11 cellular contexts compared by ENCODE assay signal in genomic region chr10:5410787-5411186, GRCh38. TPM values are rescaled to one million over a fixed set of nuclear protein-coding genes. Genes with fewer than 3 reads are reported as not detected.
A peak's percentile ranks its signal among the peaks of the same experiment; 100 is the strongest.
DNase-seq lines count a peak whose midpoint lies in the region; ATAC-seq, FAIRE-seq and TF ChIP-seq lines count a peak whose summit lies in the region.
"Not testable (repeated sequence)": the region's sequence is repeated elsewhere in the genome, so short reads cannot be mapped to it uniquely, and the experiment has no call there.
"Had no signal": no experiment of that assay in that cellular context is flagged by ENCODE, and none has a peak within 500 bp of the region (broad histone marks: within the 10 kb centered on the region; RNA-seq: fewer than 3 reads in every experiment).

No MANE protein-coding gene starts in this region.

- TF ChIP-seq EP300 in K562 (IDR thresholded peaks at IDR 0.05; ENCODE audit: low read length), result not testable (repeated sequence)

- not testable (repeated sequence) for H3K27me3 Mint-ChIP-seq in neural crest cell (ENCODE audit: low read depth)

- not testable (repeated sequence) for FAIRE-seq in K562 (lab: Jason Lieb, UNC)

- DNase-seq in NAMALWA (ENCODE audit: low spot score), result peak; percentile 46
- DNase-seq in OCI-M1 (lab: John Stamatoyannopoulos, UW), result peak; percentile 17
- not testable (repeated sequence) for DNase-seq in K562 (ENCODE audit: extremely low read depth in 1 of 4, low spot score in 3 of 4); neural crest cell (ENCODE audit: low read depth, low spot score)

- H3K36me3 Mint-ChIP-seq in neural crest cell (ENCODE audit: low read depth), result not testable (repeated sequence)

- not testable (repeated sequence) for H3K4me2 ChIP-seq in K562 (ENCODE audit: insufficient read depth, low read length)

- not testable (repeated sequence) for H3K27me3 ChIP-seq in K562 (ENCODE audit: control insufficient read depth in 2 of 2, insufficient read depth in 2 of 2, low read length in 2 of 2)

- not testable (repeated sequence) for H3K36me3 ChIP-seq in K562 (ENCODE audit: control insufficient read depth, insufficient read depth, low read length)

- not testable (repeated sequence) for H2AFZ ChIP-seq in K562 (ENCODE audit: low read depth, low read length)

- not testable (repeated sequence) for H3K4me1 Mint-ChIP-seq in neural crest cell

- H3K9me1 ChIP-seq in K562 (ENCODE audit: control insufficient read depth, insufficient read depth, low read length), result not testable (repeated sequence)

- H3K4me1 ChIP-seq in K562 (replicated peaks in 1 of 2; ENCODE audit: control insufficient read depth in 2 of 2, insufficient read depth in 2 of 2, low read length in 2 of 2), result not testable (repeated sequence)

- not testable (repeated sequence) for ATAC-seq in K562

- not testable (repeated sequence) for H3K27ac ChIP-seq in K562 (ENCODE audit: extremely low read depth, low read depth, low read length)

- H3K9me3 Mint-ChIP-seq in neural crest cell, result not testable (repeated sequence)

- not testable (repeated sequence) for BruUV-seq in K562 (replicated peaks; lab: Mats Ljungman, UMichigan)

- in situ Hi-C loops in K562 (cut with MboI), result not testable (repeated sequence)

- TF ChIP-seq POLR2A in K562 (conservative IDR thresholded peaks at IDR 0.05), result not testable (repeated sequence)

- H3K9me3 ChIP-seq in K562 (replicated peaks; ENCODE audit: control insufficient read depth, insufficient read depth, low read depth, low read length), result not testable (repeated sequence)

- H3K9ac ChIP-seq in K562 (ENCODE audit: insufficient read depth in 1 of 2, low read depth in 2 of 2, low read length in 2 of 2), result not testable (repeated sequence)

- H4K20me1 ChIP-seq in K562 (replicated peaks; ENCODE audit: control insufficient read depth, insufficient read depth, low read length), result not testable (repeated sequence)

- not testable (repeated sequence) for TF ChIP-seq RAD21 in K562 (CRISPR knock-in tag; conservative IDR thresholded peaks at IDR 0.05 in 1 of 2, IDR thresholded peaks at IDR 0.05 in 1 of 2)

- H3K27ac Mint-ChIP-seq in neural crest cell (ENCODE audit: unreplicated experiment), result not testable (repeated sequence)

- intact Hi-C loops in K562 (cut with micrococcal nuclease), result not testable (repeated sequence)

- CTCF ChIA-PET in K562 (lab: Yijun Ruan, JAX; ENCODE audit: low intra/inter-chr PET ratio), result not testable (repeated sequence)

- peaks cover 38% of the 10 kb centered on the region for H3K79me2 ChIP-seq in K562 (ENCODE audit: control insufficient read depth, insufficient read depth, low read length)

- POLR2A ChIA-PET in K562 (lab: Yijun Ruan, JAX), result not testable (repeated sequence)

- not testable (repeated sequence) for TF ChIP-seq CTCF in K562 (IDR thresholded peaks at IDR 0.05 in 2 of 3, conservative IDR thresholded peaks at IDR 0.05 in 1 of 3; ENCODE audit: insufficient read depth in 2 of 3, low read depth in 1 of 3, low read length in 3 of 3); neural crest cell (conservative IDR thresholded peaks at IDR 0.05)

- not testable (repeated sequence) for H3K4me3 ChIP-seq in K562

- peak overlapping the region; percentile 54 for H3K4me3 Mint-ChIP-seq in neural crest cell

TF ChIP-seq in K562, 482 proteins besides CTCF, POLR2A, EP300 and RAD21:
- TF ChIP-seq ASH1L (IDR thresholded peaks at IDR 0.05; ENCODE audit: borderline replicate concordance, low read depth, partially characterized antibody), result peak; percentile 53
- peak; percentile 3 for TF ChIP-seq NFYB (IDR thresholded peaks at IDR 0.05; ENCODE audit: extremely low read depth, insufficient read length)
- TF ChIP-seq RBM25 (IDR thresholded peaks at IDR 0.05; ENCODE audit: low read depth, low read length, severe bottlenecking), result peak; percentile 47
- peak; percentile 71; the same call in 1 of the 2 replicates for TF ChIP-seq CC2D1A (IDR thresholded peaks at IDR 0.05)

RNA-seq across cellular contexts. Expression of gene NET1, which starts 1.6 kb away (rescaled TPM):
- total RNA-seq in K562 (2011; cell fraction: chromatin; rRNA removed; ENCODE audit: low replicate concordance), result 210 and 255 TPM in 2 replicates
- 116 and 127 TPM in 2 replicates for total RNA-seq in K562 (2011; cell fraction: nucleolus; rRNA removed)
- 147 and 162 TPM in 2 replicates for total RNA-seq in K562 (2011; cell fraction: nucleoplasm; rRNA removed)
- 115 TPM in 2 replicates for total RNA-seq in K562 (2014; rRNA removed)
- total RNA-seq in K562 (2014; rRNA removed; fragmentation: Illumina TruSeq; extraction: Trizol), result 106 and 114 TPM in 2 replicates
- total RNA-seq in K562 (2015; rRNA removed; fragmentation: Illumina TruSeq; extraction: Trizol), result 98.1 and 105 TPM in 2 replicates
- total RNA-seq in K562 (2021), result 152 and 158 TPM in 2 replicates
- polyA plus RNA-seq in K562 (2011; rRNA removed), result 258 and 270 TPM in 2 replicates
- 98.2 and 133 TPM in 2 replicates for polyA plus RNA-seq in K562 (2011; cell fraction: cytosol; rRNA removed)
- polyA plus RNA-seq in K562 (2011; cell fraction: nucleus; rRNA removed), result 136 and 256 TPM in 2 replicates
- polyA plus RNA-seq in K562 (2012), result 103 and 113 TPM in 2 replicates
- 113 and 136 TPM in 2 replicates for polyA plus RNA-seq in K562 (2014; fragmentation: Illumina TruSeq; extraction: Trizol)
- polyA plus RNA-seq in K562 (2014; fragmentation: Nextera tagmentation; extraction: Ambion mirVana), result 10 to 100 TPM; 47.4 to 53.0 TPM
- polyA plus RNA-seq in K562 (2014; rRNA removed), result 98.9 and 105 TPM in 2 replicates
- 409 and 471 TPM in 2 replicates for polyA minus RNA-seq in K562 (2011; rRNA and poly(A)+ RNA removed)
- polyA minus RNA-seq in K562 (2011; cell fraction: cytosol; rRNA and poly(A)+ RNA removed), result 218 and 242 TPM in 2 replicates
- polyA minus RNA-seq in K562 (2011; cell fraction: nucleus; rRNA and poly(A)+ RNA removed), result 195 and 518 TPM in 2 replicates
- total RNA-seq in neural crest cell, result 70.2 and 74.2 TPM in 2 replicates

RNA-seq across cellular contexts. Expression of gene TUBAL3, which starts 6.2 kb away (rescaled TPM):
- total RNA-seq in K562 (2011; cell fraction: chromatin; rRNA removed; ENCODE audit: low replicate concordance), result 8.4 and 9.7 TPM in 2 replicates
- 4.3 TPM in 2 replicates for total RNA-seq in K562 (2011; cell fraction: nucleolus; rRNA removed)
- 3.1 and 4.9 TPM in 2 replicates for total RNA-seq in K562 (2011; cell fraction: nucleoplasm; rRNA removed)
- 6.6 and 7.8 TPM in 2 replicates for total RNA-seq in K562 (2014; rRNA removed)
- 6.9 and 7.8 TPM in 2 replicates for total RNA-seq in K562 (2014; rRNA removed; fragmentation: Illumina TruSeq; extraction: Trizol)
- total RNA-seq in K562 (2015; rRNA removed; fragmentation: Illumina TruSeq; extraction: Trizol), result 6.3 and 7.5 TPM in 2 replicates
- total RNA-seq in K562 (2021), result 6.3 and 6.8 TPM in 2 replicates
- 4.7 and 10.1 TPM in 2 replicates for polyA plus RNA-seq in K562 (2011; rRNA removed)
- polyA plus RNA-seq in K562 (2011; cell fraction: cytosol; rRNA removed), result 3.6 and 10.6 TPM in 2 replicates
- 4.4 and 8.6 TPM in 2 replicates for polyA plus RNA-seq in K562 (2011; cell fraction: nucleus; rRNA removed)
- 8.6 and 9.6 TPM in 2 replicates for polyA plus RNA-seq in K562 (2012)
- polyA plus RNA-seq in K562 (2014; fragmentation: Illumina TruSeq; extraction: Trizol), result 8.5 and 9.8 TPM in 2 replicates
- 10 to 100 TPM in 1 of 2 experiments, 1 to 10 TPM in 1; 8.3 to 10.1 TPM for polyA plus RNA-seq in K562 (2014; fragmentation: Nextera tagmentation; extraction: Ambion mirVana)
- polyA plus RNA-seq in K562 (2014; rRNA removed), result 5.5 TPM in 2 replicates
- 4.2 and 7.3 TPM in 2 replicates for polyA minus RNA-seq in K562 (2011; rRNA and poly(A)+ RNA removed)
- polyA minus RNA-seq in K562 (2011; cell fraction: cytosol; rRNA and poly(A)+ RNA removed), result 0.91 and 3.4 TPM in 2 replicates
- 2.3 and 2.4 TPM in 2 replicates for polyA minus RNA-seq in K562 (2011; cell fraction: nucleus; rRNA and poly(A)+ RNA removed)
- total RNA-seq in neural crest cell, result not detected in 2 replicates
- total RNA-seq: Calu3; CD4-positive, CD25-positive, alpha-beta regulatory T cell; CD8-positive, alpha-beta T cell had no signal
- polyA plus RNA-seq: AG04450, CD14-positive monocyte had no signal

RNA-seq across cellular contexts. Expression of gene UCN3, which starts 46.0 kb away (rescaled TPM):
- total RNA-seq in K562 (2011; cell fraction: chromatin; rRNA removed; ENCODE audit: low replicate concordance), result not detected in 2 replicates
- total RNA-seq in K562 (2011; cell fraction: nucleolus; rRNA removed), result not detected in 2 replicates
- total RNA-seq in K562 (2011; cell fraction: nucleoplasm; rRNA removed), result not detected in 2 replicates
- not detected in 2 replicates for total RNA-seq in K562 (2014; rRNA removed)
- total RNA-seq in K562 (2014; rRNA removed; fragmentation: Illumina TruSeq; extraction: Trizol), result not detected in 2 replicates
- not detected in 2 replicates for total RNA-seq in K562 (2015; rRNA removed; fragmentation: Illumina TruSeq; extraction: Trizol)
- total RNA-seq in K562 (2021), result not detected in 2 replicates
- polyA plus RNA-seq in K562 (2011; rRNA removed), result not detected in 2 replicates
- polyA plus RNA-seq in K562 (2011; cell fraction: cytosol; rRNA removed), result not detected in 2 replicates
- polyA plus RNA-seq in K562 (2011; cell fraction: nucleus; rRNA removed), result not detected in 2 replicates
- not detected in 2 replicates for polyA plus RNA-seq in K562 (2012)
- not detected in 2 replicates for polyA plus RNA-seq in K562 (2014; fragmentation: Illumina TruSeq; extraction: Trizol)
- polyA plus RNA-seq in K562 (2014; fragmentation: Nextera tagmentation; extraction: Ambion mirVana), result not detected
- polyA plus RNA-seq in K562 (2014; rRNA removed), result not detected in 2 replicates
- polyA minus RNA-seq in K562 (2011; rRNA and poly(A)+ RNA removed), result not detected in 2 replicates
- not detected in 2 replicates for polyA minus RNA-seq in K562 (2011; cell fraction: cytosol; rRNA and poly(A)+ RNA removed)
- polyA minus RNA-seq in K562 (2011; cell fraction: nucleus; rRNA and poly(A)+ RNA removed), result not detected in 2 replicates
- not detected in 2 replicates for total RNA-seq in neural crest cell
- total RNA-seq: A673; Caco-2; Calu3; CD4-positive, CD25-positive, alpha-beta regulatory T cell; CD8-positive, alpha-beta T cell had no signal
- polyA plus RNA-seq: AG04450; CD14-positive monocyte; CD4-positive, CD25-positive, alpha-beta regulatory T cell had no signal
